ENCODE assay signal across 20 cellular contexts in genomic region chr13:112733112-112733511, GRCh38. TPM values are rescaled to one million over a fixed set of nuclear protein-coding genes. Genes with fewer than 3 reads are reported as not detected.
DNase-seq lines count a peak whose midpoint lies in the region; ATAC-seq and TF ChIP-seq lines count a peak whose summit lies in the region.
"Had no signal": no experiment of that assay in that cellular context is flagged by ENCODE, and none has a peak within 500 bp of the region (broad histone marks: within the 10 kb centered on the region; RNA-seq: fewer than 3 reads in every experiment).

No MANE protein-coding gene starts in this region.

- H3K36me3 Mint-ChIP-seq in brain: no peaks in the 10 kb centered on the region

- no peaks in the 10 kb centered on the region for H3K79me2 ChIP-seq in neural cell (replicated peaks; ENCODE audit: insufficient read depth, low read length)

- DNase-seq in NCI-H1092 treated with DMSO at 0.1 percent for 48 hours (lab: John Stamatoyannopoulos, UW) (peak; percentile 39), NCI-H1092 (lab: John Stamatoyannopoulos, UW) (no peak), NCI-H2081 (lab: John Stamatoyannopoulos, UW) (peak; percentile 66 to 88)
- no peak for DNase-seq in activated CD8-positive, alpha-beta memory T cell treated with anti-CD3 and anti-CD28 coated beads, Interleukin-2, amount 50 U/mL, for 4 hours
- no peak for DNase-seq in activated naive CD4-positive, alpha-beta T cell treated with anti-CD3 and anti-CD28 coated beads, Interleukin-2, amount 50 U/mL, for 16 hours
- DNase-seq: activated CD4-positive, CD25-positive, alpha-beta regulatory T cell; activated effector memory CD4-positive, alpha-beta T cell treated with anti-CD3 and anti-CD28 coated beads, Interleukin-2, amount 50 U/mL, for 16 hours; anterior cingulate cortex; MM.1S; NCI-H524 treated with DMSO at 0.1 percent for 48 hours; stimulated activated naive CD4-positive, alpha-beta T cell treated with Interleukin-2 at 50 U/mL for 16 hours had no signal

- no peaks in the 10 kb centered on the region for H3K27me3 ChIP-seq in neural cell (ENCODE audit: insufficient read depth, low read depth, low read length)
- H3K27me3 ChIP-seq: upper lobe of right lung had no signal

- peak overlapping the region in 1 of 5 experiments; percentile 46 for H3K4me3 Mint-ChIP-seq in brain
- H3K4me3 Mint-ChIP-seq: T-helper 1 cell treated with Interleukin-12 subunit alpha and Interleukin-12 subunit beta and Interleukin-4 antibody, amounts not matched to agents 30 μg/mL and 1 μg/mL, for 36 hours had no signal

- H3K27ac ChIP-seq in neural cell (ENCODE audit: low read length): peak overlapping the region; percentile 30
- H3K27ac ChIP-seq: C4-2B, prostate gland, RWPE1, upper lobe of right lung had no signal

- peak overlapping the region in 4 of 5 experiments; percentile 59 to 90 (median 77) for H3K27ac Mint-ChIP-seq in brain
- H3K27ac Mint-ChIP-seq: T-helper 1 cell treated with Interleukin-12 subunit alpha and Interleukin-12 subunit beta and Interleukin-4 antibody, amounts not matched to agents 30 μg/mL and 1 μg/mL, for 36 hours had no signal

- no peak for TF ChIP-seq EP300 in neural cell (conservative IDR thresholded peaks at IDR 0.05; ENCODE audit: poor library complexity, severe bottlenecking)

- peaks cover 5% of the 10 kb centered on the region for H3F3A ChIP-seq in neural cell (ENCODE audit: insufficient read depth, low read length, poor library complexity, severe bottlenecking)

- H3K9me3 ChIP-seq in neural cell (ENCODE audit: low read length): no peaks in the 10 kb centered on the region
- H3K9me3 ChIP-seq: HAP-1, prostate gland, upper lobe of right lung had no signal

- H3K9me3 Mint-ChIP-seq in brain: no peaks in the 10 kb centered on the region
- H3K9me3 Mint-ChIP-seq: T-helper 1 cell treated with Interleukin-12 subunit alpha and Interleukin-12 subunit beta and Interleukin-4 antibody, amounts not matched to agents 30 μg/mL and 1 μg/mL, for 36 hours had no signal

- H3K4me1 Mint-ChIP-seq in brain: peaks cover 82% of the 10 kb centered on the region

- TF ChIP-seq CTCF in brain (conservative IDR thresholded peaks at IDR 0.05): no peak
- no peak for TF ChIP-seq CTCF in neural cell (IDR thresholded peaks at IDR 0.05; ENCODE audit: poor library complexity, severe bottlenecking)

- no peak overlapping the region for H3K4me3 ChIP-seq in neural cell (ENCODE audit: low read length)
- H3K4me3 ChIP-seq: HAP-1, prostate gland, upper lobe of right lung had no signal

- no peaks in the 10 kb centered on the region for H4K20me1 ChIP-seq in neural cell (ENCODE audit: insufficient read depth)

- ATAC-seq in GM18517 (IDR thresholded peaks at IDR 0.05; ENCODE audit: unreplicated experiment): no peak
- ATAC-seq: upper lobe of right lung had no signal

- H3K9me2 ChIP-seq in neural cell (ENCODE audit: insufficient read depth, low read length): no peaks in the 10 kb centered on the region

- no peak for TF ChIP-seq RAD21 in neural cell (conservative IDR thresholded peaks at IDR 0.05)

- H3K27me3 Mint-ChIP-seq in brain: peaks cover 6% of the 10 kb centered on the region

- no peak overlapping the region for H3K9ac ChIP-seq in neural cell (ENCODE audit: low read length)

- H3K4me2 ChIP-seq in neural cell (ENCODE audit: low read length): no peak overlapping the region

- no peaks in the 10 kb centered on the region for H3K36me3 ChIP-seq in neural cell (ENCODE audit: insufficient read depth, low read length)
- H3K36me3 ChIP-seq: HAP-1, prostate gland, upper lobe of right lung had no signal

- H2AFZ ChIP-seq in neural cell (ENCODE audit: low read depth, low read length): no peak overlapping the region

TF ChIP-seq in neural cell, 6 proteins besides CTCF, POLR2A, EP300 and RAD21:
- TF ChIP-seq SMC3 (conservative IDR thresholded peaks at IDR 0.05; ENCODE audit: poor library complexity) (no peak), POLR2AphosphoS5 (IDR thresholded peaks at IDR 0.05) (no peak), REST (IDR thresholded peaks at IDR 0.05; ENCODE audit: borderline replicate concordance) (no peak), EZH2 (IDR thresholded peaks at IDR 0.05; ENCODE audit: borderline replicate concordance, insufficient read depth, low read length, poor library complexity, severe bottlenecking) (no peak), MXI1 (conservative IDR thresholded peaks at IDR 0.05; ENCODE audit: poor library complexity, severe bottlenecking) (no peak), TAF1 (IDR thresholded peaks at IDR 0.05; ENCODE audit: low read depth) (no peak)

RNA-seq across cellular contexts. Expression of gene ATP11A, which starts 43.3 kb away (rescaled TPM):
- polyA plus RNA-seq in brain (ENCODE audit: insufficient read depth, low read depth, low replicate concordance) (52.1 TPM), neural cell (3.0 TPM in 2 replicates)
- polyA minus RNA-seq in neural cell: 9.5 and 12.3 TPM in 2 replicates

Comparison
In these comparisons a context has a peak if more than half of its experiments do, and no peak if none do; other contexts are left out.
1. DNase-seq: peak in NCI-H1092 treated with DMSO at 0.1 percent for 48 hours (single experiment) and NCI-H2081 (2 of 2); none in NCI-H1092 (single experiment), activated CD8-positive, alpha-beta memory T cell treated with anti-CD3 and anti-CD28 coated beads, Interleukin-2, amount 50 U/mL, for 4 hours (single experiment) and activated naive CD4-positive, alpha-beta T cell treated with anti-CD3 and anti-CD28 coated beads, Interleukin-2, amount 50 U/mL, for 16 hours (single experiment).
2. RNA of gene ATP11A, which starts 43.3 kb away (polyA plus RNA-seq): 52.1 TPM in brain (single experiment); 3.0 TPM in neural cell; every median in the first group is over 10 times any median in the second.